ENCODE assay signal across 9 cellular contexts in the genomic region with DNA sequence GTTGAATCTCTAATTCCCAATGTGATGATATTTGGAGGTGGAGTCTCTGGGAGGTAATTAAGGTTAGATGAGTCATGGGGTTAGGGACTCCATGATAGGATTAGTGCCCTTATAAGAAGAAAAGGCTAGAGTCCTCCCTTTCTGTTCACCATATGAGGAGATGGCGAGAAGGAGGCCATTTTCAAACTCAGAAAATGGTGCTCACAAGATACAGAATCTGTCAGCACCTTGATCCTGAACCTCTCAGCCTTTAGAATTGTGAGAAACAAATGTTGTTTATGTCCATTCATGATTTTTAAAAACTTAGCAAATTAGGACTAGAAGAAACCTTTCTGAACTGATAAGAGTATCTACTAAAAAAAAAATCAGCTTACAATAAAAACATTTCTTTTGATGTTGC. TPM values are rescaled to one million over a fixed set of nuclear protein-coding genes. Genes with fewer than 3 reads are reported as not detected.
"Had no signal": no experiment of that assay in that cellular context is flagged by ENCODE, and none has a peak within 500 bp of the region (broad histone marks: within the 10 kb centered on the region; RNA-seq: fewer than 3 reads in every experiment).

No MANE protein-coding gene starts in this region.

- H3K4me1 Mint-ChIP-seq: IgD-negative memory B cell had no signal

- H3K27ac ChIP-seq: HL-60 had no signal

- H2AFZ ChIP-seq: GM23338 had no signal

- H3K4me3 Mint-ChIP-seq: GM23338, H9, IgD-negative memory B cell had no signal

- H3K27me3 Mint-ChIP-seq: IgD-negative memory B cell had no signal

- ATAC-seq: GM23338, HepG2 had no signal

- H3K4me2 ChIP-seq: GM23338 had no signal

- DNase-seq: H9, HCEC 1CT, KG1 had no signal

- FAIRE-seq: H1, H54, HepG2 had no signal

- H3K27ac Mint-ChIP-seq: H9, IgD-negative memory B cell had no signal

- H3K4me3 ChIP-seq: GM23338 had no signal

RNA-seq across cellular contexts. Expression of gene RASSF10, which starts 57.7 kb away (rescaled TPM):
- total RNA-seq: HepG2 had no signal
- polyA plus RNA-seq: HepG2, IgD-negative memory B cell had no signal
